ENCODE assay signal across 8 cellular contexts in the genomic region with DNA sequence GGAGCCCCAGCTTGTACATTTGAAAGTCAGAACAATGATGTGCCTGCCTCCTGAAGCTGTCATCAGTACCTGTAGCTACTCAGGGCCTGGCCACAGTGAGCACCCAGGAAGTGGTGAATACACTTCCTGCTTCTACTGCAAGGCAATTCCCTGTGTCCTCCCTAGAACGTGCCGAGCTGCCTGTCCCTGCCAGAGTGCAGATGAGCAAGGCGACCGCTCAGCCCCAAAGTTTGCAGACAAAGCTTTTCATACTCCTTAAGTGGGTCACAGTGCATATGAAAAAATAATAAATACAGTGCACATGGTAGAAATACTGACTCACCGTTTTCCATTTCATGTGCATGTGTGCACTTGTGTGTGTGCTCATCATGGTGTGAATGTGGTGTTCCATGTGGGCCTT.
DNase-seq lines count a peak whose midpoint lies in the region; TF ChIP-seq lines count a peak whose summit lies in the region.

No MANE protein-coding gene starts in this region.

- no peak overlapping the region for H3K4ac ChIP-seq in mesenchymal stem cell (ENCODE audit: low read depth in 1 of 2, low read length in 2 of 2)

- no peak overlapping the region for H3K14ac ChIP-seq in mesenchymal stem cell (ENCODE audit: low read length in 2 of 2)

- peak overlapping the region in 1 of 2 experiments; percentile 29 for H3K18ac ChIP-seq in mesenchymal stem cell (ENCODE audit: low read depth in 1 of 2, low read length in 2 of 2)

- no peak overlapping the region for H3K4me3 ChIP-seq in mesenchymal stem cell (ENCODE audit: insufficient read depth in 1 of 2, low read depth in 1 of 2, low read length in 2 of 2)
- no peak overlapping the region for H3K4me3 ChIP-seq in stomach

- no peaks in the 10 kb centered on the region for H3K9me3 ChIP-seq in mesenchymal stem cell (ENCODE audit: control insufficient read depth, low read length)
- no peaks in the 10 kb centered on the region for H3K9me3 ChIP-seq in stomach

- H2AFZ ChIP-seq in mesenchymal stem cell (ENCODE audit: low read depth, low read length), result no peak overlapping the region

- H3K4me1 ChIP-seq in mesenchymal stem cell (ENCODE audit: control insufficient read depth, insufficient read depth, low read depth, low read length) (peaks cover 22% of the 10 kb centered on the region), stomach (peaks cover 56 to 91% (median 75%) of the 10 kb centered on the region in 4 donors)

- H2AK5ac ChIP-seq in mesenchymal stem cell (ENCODE audit: low read length, severe bottlenecking), result no peak overlapping the region

- peaks cover 31% of the 10 kb centered on the region for H3K79me1 ChIP-seq in mesenchymal stem cell (replicated peaks; ENCODE audit: low read length, poor library complexity, severe bottlenecking)

- H4K91ac ChIP-seq in mesenchymal stem cell (ENCODE audit: low read length), result no peak overlapping the region

- POLR2A ChIA-PET in RWPE1 (lab: Yijun Ruan, JAX; ENCODE audit: low non-redundant PET), result no interaction called here

- no peak overlapping the region for H2BK5ac ChIP-seq in mesenchymal stem cell (ENCODE audit: low read depth, low read length, poor library complexity, severe bottlenecking)

- H4K8ac ChIP-seq in mesenchymal stem cell (ENCODE audit: low read length), result no peak overlapping the region

- no peak for TF ChIP-seq EP300 in stomach (IDR thresholded peaks at IDR 0.05)

- DNase-seq in CD1c-positive myeloid dendritic cell (ENCODE audit: extremely low spot score), result peak; percentile 8
- no peak for DNase-seq in RWPE1 (ENCODE audit: low spot score)
- DNase-seq in amniotic epithelial cell (ENCODE audit: low read depth), result peak; percentile 26
- DNase-seq in mesenchymal stem cell, result peak; percentile 33
- DNase-seq in stomach, result peak; percentile 64
- no peak for DNase-seq in iPS-NIHi11 (ENCODE audit: low spot score)
- no peak for DNase-seq in pons (ENCODE audit: low spot score)
- no peak for DNase-seq in NCI-H2171 treated with DMSO at 0.1 percent for 48 hours (lab: John Stamatoyannopoulos, UW)

- no peaks in the 10 kb centered on the region for H3K27me3 ChIP-seq in mesenchymal stem cell (ENCODE audit: control insufficient read depth in 1 of 2, insufficient read depth in 1 of 2, low read length in 2 of 2)
- H3K27me3 ChIP-seq in stomach, result no peaks in the 10 kb centered on the region

- peak overlapping the region; percentile 24 for H3K9ac ChIP-seq in mesenchymal stem cell (ENCODE audit: low read length)

- intact Hi-C loops in stomach (cut with DNase I; ENCODE audit: low total_unique reads), result no loop called here

- CTCF ChIA-PET in RWPE1 (lab: Yijun Ruan, JAX), result no interaction called here

- H3K36me3 ChIP-seq in mesenchymal stem cell (ENCODE audit: control insufficient read depth in 1 of 2, insufficient read depth in 2 of 2, low read depth in 1 of 2, low read length in 2 of 2), result no peaks in the 10 kb centered on the region
- no peaks in the 10 kb centered on the region for H3K36me3 ChIP-seq in stomach

- TF ChIP-seq CTCF in RWPE1 (conservative IDR thresholded peaks at IDR 0.05; ENCODE audit: low read depth) (no peak), stomach (IDR thresholded peaks at IDR 0.05) (no peak)

- H3K4me2 ChIP-seq in mesenchymal stem cell (ENCODE audit: low read length, poor library complexity, severe bottlenecking), result no peak overlapping the region

- H2BK15ac ChIP-seq in mesenchymal stem cell (ENCODE audit: low read depth, poor library complexity, severe bottlenecking), result no peak overlapping the region

- peak overlapping the region; percentile 80 for H3K27ac ChIP-seq in RWPE1
- no peak overlapping the region for H3K27ac ChIP-seq in mesenchymal stem cell (ENCODE audit: low read length, poor library complexity, severe bottlenecking)
- peak overlapping the region; percentile 32 to 86 (median 79) for H3K27ac ChIP-seq in stomach

- WGBS in mesenchymal stem cell, result 80% methylated on average over 5 of the region's 5 CpGs
- WGBS in stomach, 5 donors, result 11 to 34% (median 26%) methylated on average over 5 of the region's 5 CpGs

- no peak overlapping the region for H3K23ac ChIP-seq in mesenchymal stem cell (ENCODE audit: low read length in 2 of 2)

- no peak for TF ChIP-seq POLR2A in stomach (IDR thresholded peaks at IDR 0.05)

- H2BK120ac ChIP-seq in mesenchymal stem cell (ENCODE audit: low read depth, low read length), result no peak overlapping the region

- H2BK12ac ChIP-seq in mesenchymal stem cell (ENCODE audit: low read length in 2 of 2), result no peak overlapping the region

Comparison
In these comparisons a context has a peak if more than half of its experiments do, and no peak if none do; other contexts are left out.
1. DNase-seq: peak in CD1c-positive myeloid dendritic cell (single experiment), amniotic epithelial cell (single experiment), mesenchymal stem cell (single experiment) and stomach (single experiment); none in RWPE1 (single experiment), iPS-NIHi11 (single experiment), pons (single experiment) and NCI-H2171 treated with DMSO at 0.1 percent for 48 hours (single experiment).